ENCODE assay signal across 8 cellular contexts in genomic region chr7:44639701-44640321, GRCh38. TPM values are rescaled to one million over a fixed set of nuclear protein-coding genes. Genes with fewer than 3 reads are reported as not detected.
DNase-seq lines count a peak whose midpoint lies in the region; ATAC-seq and TF ChIP-seq lines count a peak whose summit lies in the region.

No MANE protein-coding gene starts in this region.

- CTCF ChIA-PET in activated CD4-positive, alpha-beta memory T cell treated with anti-CD3 and anti-CD28 coated beads for 36 hours (lab: Charles Lee), result interaction anchor here (1.1 to 3.1 kb wide), 6 partner anchors 14 to 171 kb away, joined by 3 to 11 read pairs (median 7); partner anchors contain the start of gene OGDH
- CTCF ChIA-PET in GM10248 (lab: Yijun Ruan, JAX), result interaction anchor here (1.0 to 2.2 kb wide), 5 partner anchors 9 to 280 kb away, joined by 3 to 9 read pairs (median 3); no protein-coding TSS in a partner anchor

- H3K4me1 Mint-ChIP-seq in HFFc6 (ENCODE audit: low read depth), result peaks cover 42% of the 10 kb centered on the region
- H3K4me1 Mint-ChIP-seq in activated CD4-positive, alpha-beta memory T cell treated with anti-CD3 and anti-CD28 coated beads for 36 hours (ENCODE audit: low read depth), result peaks cover 74% of the 10 kb centered on the region

- no peak for TF ChIP-seq CTCF in AG09319 (IDR thresholded peaks at IDR 0.05; ENCODE audit: low read depth, low read length)
- no peak for TF ChIP-seq CTCF in HFFc6 (IDR thresholded peaks at IDR 0.05)
- no peak for TF ChIP-seq CTCF in foreskin fibroblast (IDR thresholded peaks at IDR 0.05; ENCODE audit: low read depth, low read length)
- TF ChIP-seq CTCF in GM10248 (IDR thresholded peaks at IDR 0.05; ENCODE audit: control extremely low read depth, extremely low read depth, low read depth, missing control alignments), result no peak

- H3K36me3 Mint-ChIP-seq in HFFc6 (ENCODE audit: low read depth), result peaks cover 6% of the 10 kb centered on the region
- H3K36me3 Mint-ChIP-seq in activated CD4-positive, alpha-beta memory T cell treated with anti-CD3 and anti-CD28 coated beads for 36 hours, result peaks cover 9% of the 10 kb centered on the region

- POLR2A ChIA-PET in activated CD4-positive, alpha-beta memory T cell treated with anti-CD3 and anti-CD28 coated beads for 36 hours (lab: Charles Lee), result interaction anchor here (0.6 to 4.9 kb wide), 19 partner anchors 9 to 343 kb away, joined by 3 to 60 read pairs (median 5); partner anchors contain the start of genes DDX56, H2AZ2, OGDH and PURB
- POLR2A ChIA-PET in GM10248 (lab: Yijun Ruan, JAX), result interaction anchor here (0.9 to 2.1 kb wide), 2 partner anchors 11 to 33 kb away, joined by 3 to 7 read pairs; partner anchors contain the start of gene OGDH

- no peak for ATAC-seq in GM21576 (IDR thresholded peaks at IDR 0.05; ENCODE audit: unreplicated experiment)

- peak overlapping the region; percentile 96 for H3K27ac Mint-ChIP-seq in HFFc6
- H3K27ac Mint-ChIP-seq in activated CD4-positive, alpha-beta memory T cell treated with anti-CD3 and anti-CD28 coated beads for 36 hours, result peak overlapping the region; percentile 100

- H3K27me3 Mint-ChIP-seq in HFFc6 (ENCODE audit: insufficient read depth), result no peaks in the 10 kb centered on the region; the same call in 1 of the 2 replicates
- no peaks in the 10 kb centered on the region for H3K27me3 Mint-ChIP-seq in activated CD4-positive, alpha-beta memory T cell treated with anti-CD3 and anti-CD28 coated beads for 36 hours

- intact Hi-C loops in activated CD4-positive, alpha-beta memory T cell treated with anti-CD3 and anti-CD28 coated beads for 36 hours (cut with micrococcal nuclease), result loop anchor here (10.0 kb wide), 1 partner anchor 385 kb away; no protein-coding TSS in a partner anchor

- no peak overlapping the region for H3K4me3 ChIP-seq in foreskin fibroblast (ENCODE audit: low read depth in 1 of 2, low read length in 2 of 2)

- DNase-seq in AG09319 (ENCODE audit: extremely low read depth, low read depth) (peak; percentile 37), HFFc6 (peak; percentile 78), foreskin fibroblast (peak; percentile 47 to 74), non-pigmented ciliary epithelial cell (ENCODE audit: low read depth) (peak; percentile 86), NCI-H748 (lab: John Stamatoyannopoulos, UW; ENCODE audit: unreplicated experiment) (no peak), GM10248 (ENCODE audit: extremely low spot score) (no peak)
- DNase-seq in activated CD4-positive, alpha-beta memory T cell treated with anti-CD3 and anti-CD28 coated beads for 36 hours, result peak; percentile 24

- H3K9me3 Mint-ChIP-seq in HFFc6, result no peaks in the 10 kb centered on the region
- H3K9me3 Mint-ChIP-seq in activated CD4-positive, alpha-beta memory T cell treated with anti-CD3 and anti-CD28 coated beads for 36 hours, result no peaks in the 10 kb centered on the region

- H3K4me3 Mint-ChIP-seq in HFFc6, result peak overlapping the region; percentile 68
- peak overlapping the region; percentile 67 for H3K4me3 Mint-ChIP-seq in activated CD4-positive, alpha-beta memory T cell treated with anti-CD3 and anti-CD28 coated beads for 36 hours

RNA-seq across cellular contexts. Expression of gene OGDH, which starts 33.4 kb away (rescaled TPM):
- total RNA-seq in HFFc6 (2021; fragmentation: NEBNext Ultra II Directional; extraction: Animal tissue kit (Norgen Biotek cat#: 25700)), result 10 to 100 TPM; 77.8 to 88.2 (median 80.2) TPM
- total RNA-seq in activated CD4-positive, alpha-beta memory T cell treated with anti-CD3 and anti-CD28 coated beads for 36 hours, result 100 to 1,000 TPM; 103 to 105 TPM

RNA-seq across cellular contexts. Expression of gene TMED4, which starts 57.8 kb away (rescaled TPM):
- 10 to 100 TPM; 73.7 to 89.7 (median 80.7) TPM for total RNA-seq in HFFc6 (2021; fragmentation: NEBNext Ultra II Directional; extraction: Animal tissue kit (Norgen Biotek cat#: 25700))
- total RNA-seq in activated CD4-positive, alpha-beta memory T cell treated with anti-CD3 and anti-CD28 coated beads for 36 hours, result 10 to 100 TPM; 74.8 to 79.1 TPM

Comparison
In these comparisons a context has a peak if more than half of its experiments do, and no peak if none do; other contexts are left out.
1. DNase-seq: peak in AG09319 (single experiment), HFFc6 (single experiment), activated CD4-positive, alpha-beta memory T cell treated with anti-CD3 and anti-CD28 coated beads for 36 hours (single experiment), foreskin fibroblast (2 of 2) and non-pigmented ciliary epithelial cell (single experiment); none in NCI-H748 (single experiment) and GM10248 (single experiment).